ENCODE assay signal across 19 cellular contexts in the genomic region with DNA sequence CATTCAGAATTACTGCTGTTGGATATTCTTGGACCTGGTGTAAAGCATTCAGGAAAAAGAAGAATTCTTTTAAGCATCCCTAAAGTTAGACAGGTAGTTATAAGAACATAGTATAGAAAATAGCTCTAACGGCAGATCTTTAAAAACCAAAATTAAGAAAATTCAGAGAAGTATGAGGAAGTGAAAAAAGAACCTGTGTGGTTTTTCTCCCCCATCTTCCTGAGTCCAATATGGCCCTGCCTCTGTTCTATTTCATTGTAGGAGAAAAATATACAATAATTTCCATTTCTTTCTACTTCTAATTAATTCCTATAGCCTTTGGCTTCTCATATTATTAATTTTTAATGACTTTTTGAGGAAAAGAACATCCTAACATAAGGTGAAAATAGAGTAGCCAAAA. TPM values are rescaled to one million over a fixed set of nuclear protein-coding genes. Genes with fewer than 3 reads are reported as not detected.
DNase-seq lines count a peak whose midpoint lies in the region; ATAC-seq and TF ChIP-seq lines count a peak whose summit lies in the region.
"Had no signal": no experiment of that assay in that cellular context is flagged by ENCODE, and none has a peak within 500 bp of the region (broad histone marks: within the 10 kb centered on the region; RNA-seq: fewer than 3 reads in every experiment).

No MANE protein-coding gene starts in this region.

- no peak overlapping the region for H3K4me3 Mint-ChIP-seq in stimulated activated memory B cell treated with anti-CD40 and anti-IgM and Interleukin-4, amounts not matched to agents 10 μg/mL and 1 μg/mL and 100 μg/mL, for 72 hours
- H3K4me3 Mint-ChIP-seq in type B pancreatic cell: no peak overlapping the region
- H3K4me3 Mint-ChIP-seq: activated CD4-positive, alpha-beta memory T cell treated with anti-CD3 and anti-CD28 coated beads, Interleukin-2, amount 10 ng/mL, durations not matched to agents 7 days and 5 days; brain; CD4-positive, CD25-positive, alpha-beta regulatory T cell; naive thymus-derived CD4-positive, alpha-beta T cell had no signal

- H3K27ac Mint-ChIP-seq in stimulated activated memory B cell treated with anti-CD40 and anti-IgM and Interleukin-4, amounts not matched to agents 10 μg/mL and 1 μg/mL and 100 μg/mL, for 72 hours: no peak overlapping the region
- H3K27ac Mint-ChIP-seq in type B pancreatic cell: no peak overlapping the region
- H3K27ac Mint-ChIP-seq: activated CD4-positive, alpha-beta memory T cell treated with anti-CD3 and anti-CD28 coated beads, Interleukin-2, amount 10 ng/mL, durations not matched to agents 7 days and 5 days; brain; CD4-positive, CD25-positive, alpha-beta regulatory T cell; naive thymus-derived CD4-positive, alpha-beta T cell had no signal

- TF ChIP-seq CTCF in type B pancreatic cell (conservative IDR thresholded peaks at IDR 0.05): no peak

- H3K4me1 Mint-ChIP-seq in stimulated activated memory B cell treated with anti-CD40 and anti-IgM and Interleukin-4, amounts not matched to agents 10 μg/mL and 1 μg/mL and 100 μg/mL, for 72 hours: peaks cover 29% of the 10 kb centered on the region
- no peaks in the 10 kb centered on the region for H3K4me1 Mint-ChIP-seq in type B pancreatic cell (ENCODE audit: unreplicated experiment)
- H3K4me1 Mint-ChIP-seq: activated CD4-positive, alpha-beta memory T cell treated with anti-CD3 and anti-CD28 coated beads, Interleukin-2, amount 10 ng/mL, durations not matched to agents 7 days and 5 days; CD4-positive, CD25-positive, alpha-beta regulatory T cell; naive thymus-derived CD4-positive, alpha-beta T cell had no signal

- DNase-seq in type B pancreatic cell (ENCODE audit: extremely low spot score, unreplicated experiment) (no peak), NCI-H345 (lab: John Stamatoyannopoulos, UW) (no peak), SHP77 treated with DMSO at 0.1 percent for 48 hours (lab: John Stamatoyannopoulos, UW) (no peak)
- DNase-seq in activated CD4-positive, alpha-beta T cell treated with anti-CD3 and anti-CD28 coated beads, Interleukin-2, amount 50 U/mL, for 4 hours: no peak
- DNase-seq: activated CD4-positive, alpha-beta memory T cell treated with anti-CD3 and anti-CD28 coated beads, Interleukin-2, amount 10 ng/mL, durations not matched to agents 7 days and 5 days; activated gamma-delta T cell; CD4-positive, CD25-positive, alpha-beta regulatory T cell; naive thymus-derived CD4-positive, alpha-beta T cell; PC-9; right cardiac atrium; T-helper 2 cell had no signal

- no peaks in the 10 kb centered on the region for H3K27me3 Mint-ChIP-seq in stimulated activated memory B cell treated with anti-CD40 and anti-IgM and Interleukin-4, amounts not matched to agents 10 μg/mL and 1 μg/mL and 100 μg/mL, for 72 hours
- H3K27me3 Mint-ChIP-seq in type B pancreatic cell: no peaks in the 10 kb centered on the region
- H3K27me3 Mint-ChIP-seq: brain had no signal

- H3K9me3 Mint-ChIP-seq in stimulated activated memory B cell treated with anti-CD40 and anti-IgM and Interleukin-4, amounts not matched to agents 10 μg/mL and 1 μg/mL and 100 μg/mL, for 72 hours: no peaks in the 10 kb centered on the region
- H3K9me3 Mint-ChIP-seq in type B pancreatic cell: no peaks in the 10 kb centered on the region
- H3K9me3 Mint-ChIP-seq: activated CD4-positive, alpha-beta memory T cell treated with anti-CD3 and anti-CD28 coated beads, Interleukin-2, amount 10 ng/mL, durations not matched to agents 7 days and 5 days; brain; CD4-positive, CD25-positive, alpha-beta regulatory T cell; naive thymus-derived CD4-positive, alpha-beta T cell had no signal

- ATAC-seq in GM19324 (IDR thresholded peaks at IDR 0.05; ENCODE audit: low FRiP score, unreplicated experiment) (peak; percentile 45), HG02642 (IDR thresholded peaks at IDR 0.05; ENCODE audit: poor library complexity, unreplicated experiment) (peak; percentile 48), HG03280 (IDR thresholded peaks at IDR 0.05; ENCODE audit: unreplicated experiment) (peak; percentile 41)
- peak; percentile 51 for ATAC-seq in stimulated activated memory B cell treated with anti-CD40 and anti-IgM and Interleukin-4, amounts not matched to agents 10 μg/mL and 1 μg/mL and 100 μg/mL, for 72 hours
- ATAC-seq: naive thymus-derived CD4-positive, alpha-beta T cell; right cardiac atrium had no signal

- H3K36me3 Mint-ChIP-seq in stimulated activated memory B cell treated with anti-CD40 and anti-IgM and Interleukin-4, amounts not matched to agents 10 μg/mL and 1 μg/mL and 100 μg/mL, for 72 hours: no peaks in the 10 kb centered on the region
- no peaks in the 10 kb centered on the region for H3K36me3 Mint-ChIP-seq in type B pancreatic cell
- H3K36me3 Mint-ChIP-seq: brain; CD4-positive, CD25-positive, alpha-beta regulatory T cell; naive thymus-derived CD4-positive, alpha-beta T cell had no signal

RNA-seq across cellular contexts. Expression of a gene that starts 47.1 kb away (rescaled TPM):
- 0.14 and 0.41 TPM in 2 replicates for total RNA-seq in type B pancreatic cell (ENCODE audit: low replicate concordance)
- total RNA-seq: activated CD4-positive, alpha-beta memory T cell treated with anti-CD3 and anti-CD28 coated beads, Interleukin-2, amount 10 ng/mL, durations not matched to agents 7 days and 5 days; CD4-positive, CD25-positive, alpha-beta regulatory T cell; G401; kidney epithelial cell; LHCN-M2; naive thymus-derived CD4-positive, alpha-beta T cell; PC-9 had no signal
